ENCODE assay signal across 21 cellular contexts in the genomic region with DNA sequence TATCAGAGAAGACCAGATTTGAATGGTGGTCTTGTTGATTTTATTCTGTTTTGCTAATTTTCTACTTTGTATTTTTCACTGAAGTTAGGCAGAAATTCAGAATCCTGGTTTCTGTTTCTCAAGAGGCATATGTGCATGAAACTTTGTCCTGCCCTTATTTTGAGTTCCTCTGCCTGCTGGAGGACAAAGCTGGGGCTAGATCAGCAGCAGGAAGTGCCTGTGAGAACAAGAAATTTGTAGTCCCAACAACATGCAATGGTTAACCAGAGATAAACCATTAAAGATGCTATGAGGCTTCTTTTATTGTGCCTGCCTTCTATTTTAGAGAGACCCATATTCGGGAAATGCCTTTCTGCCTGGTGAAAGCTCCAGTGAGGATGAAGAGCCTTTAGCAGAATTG. TPM values are rescaled to one million over a fixed set of nuclear protein-coding genes. Genes with fewer than 3 reads are reported as not detected.
DNase-seq lines count a peak whose midpoint lies in the region; ATAC-seq, FAIRE-seq and TF ChIP-seq lines count a peak whose summit lies in the region.
"Had no signal": no experiment of that assay in that cellular context is flagged by ENCODE, and none has a peak within 500 bp of the region (broad histone marks: within the 10 kb centered on the region; RNA-seq: fewer than 3 reads in every experiment).

No MANE protein-coding gene starts in this region.

- H3K36me3 ChIP-seq in endothelial cell of umbilical vein (ENCODE audit: control insufficient read depth in 2 of 2, extremely low read depth in 1 of 2, insufficient read depth in 2 of 2, low read length in 2 of 2) = no peaks in the 10 kb centered on the region
- H3K36me3 ChIP-seq in osteoblast (ENCODE audit: insufficient read depth, low read length) = no peaks in the 10 kb centered on the region
- H3K36me3 ChIP-seq in vagina = no peaks in the 10 kb centered on the region
- H3K36me3 ChIP-seq: BE2C, Peyer's patch had no signal

- H3K4me3 ChIP-seq in endothelial cell of umbilical vein (replicated peaks in 1 of 3; ENCODE audit: insufficient read depth in 1 of 3, low read depth in 1 of 3, low read length in 3 of 3) (no peak overlapping the region), osteoblast (ENCODE audit: insufficient read depth, low read length) (no peak overlapping the region), vagina (no peak overlapping the region)
- H3K4me3 ChIP-seq: Peyer's patch had no signal

- POLR2A ChIA-PET in endothelial cell of umbilical vein (lab: Charles Lee) = no interaction called here

- H2AFZ ChIP-seq in endothelial cell of umbilical vein (ENCODE audit: low read depth, low read length) = no peak overlapping the region
- H2AFZ ChIP-seq in osteoblast (ENCODE audit: low read length) = peak overlapping the region; percentile 2

- dilution Hi-C loops in endothelial cell of umbilical vein (cut with MboI; ENCODE audit: extremely low pct_ligation_motif_present, low sequenced_read_pairs) = no loop called here

- intact Hi-C loops in endothelial cell of umbilical vein (cut with micrococcal nuclease) = no loop called here
- intact Hi-C loops in vagina (cut with DNase I) = no loop called here

- H3K27me3 ChIP-seq in endothelial cell of umbilical vein (ENCODE audit: control insufficient read depth in 2 of 2, insufficient read depth in 2 of 2, low read length in 2 of 2) (peaks cover 0 to 5% of the 10 kb centered on the region in 2 experiments), osteoblast (ENCODE audit: insufficient read depth, low read length) (no peaks in the 10 kb centered on the region), vagina (no peaks in the 10 kb centered on the region)
- H3K27me3 ChIP-seq: Peyer's patch had no signal

- H3K27ac ChIP-seq in endothelial cell of umbilical vein (ENCODE audit: insufficient read depth, low read depth, low read length) (no peak overlapping the region), osteoblast (ENCODE audit: low read depth, low read length) (no peak overlapping the region), vagina (no peak overlapping the region)
- H3K27ac ChIP-seq: KMS-11, Peyer's patch had no signal

- no peaks in the 10 kb centered on the region for H3K4me1 Mint-ChIP-seq in glutamatergic neuron (ENCODE audit: low read depth, unreplicated experiment)

- FAIRE-seq in endothelial cell of umbilical vein (lab: Jason Lieb, UNC) = peak; percentile 12

- H3K9me3 ChIP-seq in endothelial cell of umbilical vein (replicated peaks; ENCODE audit: control insufficient read depth, insufficient read depth, low read length) (no peaks in the 10 kb centered on the region), osteoblast (ENCODE audit: low read depth, low read length) (no peaks in the 10 kb centered on the region), vagina (no peaks in the 10 kb centered on the region)
- H3K9me3 ChIP-seq: BE2C, Peyer's patch had no signal

- no peaks in the 10 kb centered on the region for H3K36me3 Mint-ChIP-seq in glutamatergic neuron (ENCODE audit: unreplicated experiment)

- H3K9me3 Mint-ChIP-seq in glutamatergic neuron (ENCODE audit: unreplicated experiment) = no peaks in the 10 kb centered on the region

- H3K27me3 Mint-ChIP-seq in glutamatergic neuron (ENCODE audit: unreplicated experiment) = no peaks in the 10 kb centered on the region

- CTCF ChIA-PET in endothelial cell of umbilical vein (lab: Charles Lee) = interaction anchor here (1.1 to 2.0 kb wide), 3 partner anchors 22 to 88 kb away, joined by 3 to 6 read pairs (median 5); no protein-coding TSS in a partner anchor

- no peaks in the 10 kb centered on the region for H4K20me1 ChIP-seq in endothelial cell of umbilical vein (replicated peaks; ENCODE audit: control insufficient read depth, extremely low read depth, insufficient read depth, low read length)
- H4K20me1 ChIP-seq in osteoblast (ENCODE audit: insufficient read depth, low read length) = no peaks in the 10 kb centered on the region

- BruUV-seq in endothelial cell of umbilical vein (replicated peaks; lab: Mats Ljungman, UMichigan) = no TSS peak

- TF ChIP-seq POLR2A in endothelial cell of umbilical vein (IDR thresholded peaks at IDR 0.05; ENCODE audit: low read depth, low read length) (no peak), vagina (IDR thresholded peaks at IDR 0.05) (no peak)

- DNase-seq in OCI-M1 (lab: John Stamatoyannopoulos, UW) (peak; percentile 35), endothelial cell of umbilical vein (ENCODE audit: low read depth, low spot score) (no peak), osteoblast (ENCODE audit: insufficient read length, low spot score, missing footprints) (no peak), glutamatergic neuron (no peak), vagina (ENCODE audit: extremely low spot score in 2 of 2) (no peak)
- DNase-seq: BE2C; EL; GF-D8; GOT3; HCEC 1CT; NCI-H1694; NCI-H2081; NCI-H2171; NCI-H345; NCI-H524; NCI-H774; NK-92 treated with Interleukin-12 subunit alpha and Interleukin-12 subunit beta, amount 100 ng/mL, for 24 hours; Peyer's patch had no signal

- H3K27ac Mint-ChIP-seq in glutamatergic neuron (ENCODE audit: unreplicated experiment) = no peak overlapping the region

- ATAC-seq in GM21423 (IDR thresholded peaks at IDR 0.05; ENCODE audit: unreplicated experiment) (peak; percentile 64), esophagus mucosa (no peak)

- no peak overlapping the region for H3K4me3 Mint-ChIP-seq in glutamatergic neuron (ENCODE audit: unreplicated experiment)

- no peak overlapping the region for H3K4me2 ChIP-seq in endothelial cell of umbilical vein (ENCODE audit: insufficient read depth, low read length)
- H3K4me2 ChIP-seq in osteoblast (ENCODE audit: insufficient read depth, low read length) = no peak overlapping the region
- H3K4me2 ChIP-seq: KMS-11 had no signal

- H3K9me1 ChIP-seq in endothelial cell of umbilical vein (replicated peaks; ENCODE audit: control insufficient read depth, extremely low read depth, insufficient read depth, low read length) = no peaks in the 10 kb centered on the region

- H3K9ac ChIP-seq in endothelial cell of umbilical vein (replicated peaks; ENCODE audit: extremely low read depth, insufficient read depth, low read length) = no peak overlapping the region
- H3K9ac ChIP-seq: KMS-11 had no signal

- H3K4me1 ChIP-seq in endothelial cell of umbilical vein (ENCODE audit: control insufficient read depth, extremely low read depth, insufficient read depth, low read length) (no peaks in the 10 kb centered on the region), osteoblast (ENCODE audit: insufficient read depth, low read length) (no peaks in the 10 kb centered on the region), vagina (no peaks in the 10 kb centered on the region)
- H3K4me1 ChIP-seq: BE2C, Peyer's patch had no signal

- no peaks in the 10 kb centered on the region for H3K79me2 ChIP-seq in endothelial cell of umbilical vein (ENCODE audit: control insufficient read depth, insufficient read depth, low read length)
- H3K79me2 ChIP-seq in osteoblast (ENCODE audit: insufficient read depth, low read length) = no peaks in the 10 kb centered on the region

- TF ChIP-seq CTCF in endothelial cell of umbilical vein (IDR thresholded peaks at IDR 0.05; ENCODE audit: extremely low read depth in 1 of 2, insufficient read depth in 1 of 2, low read depth in 1 of 2, low read length in 2 of 2) (no peak), osteoblast (IDR thresholded peaks at IDR 0.05; ENCODE audit: extremely low read depth, low read depth, low read length) (no peak), glutamatergic neuron (IDR thresholded peaks at IDR 0.05; ENCODE audit: partially characterized antibody, unreplicated experiment) (no peak), vagina (IDR thresholded peaks at IDR 0.05) (no peak)

TF ChIP-seq in endothelial cell of umbilical vein, 7 proteins besides CTCF, POLR2A, EP300 and RAD21:
- TF ChIP-seq, protein P1, sequence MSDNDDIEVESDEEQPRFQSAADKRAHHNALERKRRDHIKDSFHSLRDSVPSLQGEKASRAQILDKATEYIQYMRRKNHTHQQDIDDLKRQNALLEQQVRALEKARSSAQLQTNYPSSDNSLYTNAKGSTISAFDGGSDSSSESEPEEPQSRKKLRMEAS (IDR thresholded peaks at IDR 0.05; ENCODE audit: insufficient read depth, insufficient read length) = no peak
- TF ChIP-seq MYC (IDR thresholded peaks at IDR 0.05; ENCODE audit: low read depth, low read length) (no peak), FOS (IDR thresholded peaks at IDR 0.05; ENCODE audit: borderline replicate concordance, insufficient read depth, low read length) (no peak), GATA2 (IDR thresholded peaks at IDR 0.05; ENCODE audit: insufficient read depth, insufficient read length, low read depth, low read length) (no peak), EZH2 (IDR thresholded peaks at IDR 0.05; ENCODE audit: borderline replicate concordance, low read depth, low read length, severe bottlenecking) (no peak), JUN (IDR thresholded peaks at IDR 0.05; ENCODE audit: borderline replicate concordance, insufficient read depth, insufficient read length, low read depth) (no peak), POLR2AphosphoS5 (IDR thresholded peaks at IDR 0.05; ENCODE audit: insufficient read depth, low read depth, low read length) (no peak)
TF ChIP-seq in endothelial cell of umbilical vein: peak in this region for 0.

RNA-seq across cellular contexts. Expression of a gene that starts 37.1 kb away (rescaled TPM):
- total RNA-seq in endothelial cell of umbilical vein (0.35 and 0.66 TPM in 2 replicates), osteoblast (22.4 and 23.6 TPM in 2 replicates), glutamatergic neuron (ENCODE audit: unreplicated experiment) (1.2 TPM), vagina (1.5 TPM), esophagus mucosa (0.16 TPM)
- polyA plus RNA-seq in endothelial cell of umbilical vein = 0.13 and 0.15 TPM in 2 replicates
- 0.37 and 0.38 TPM in 2 replicates for polyA plus RNA-seq in endothelial cell of umbilical vein (2011; cell fraction: cytosol; rRNA removed)
- 0.40 and 0.43 TPM in 2 replicates for polyA plus RNA-seq in endothelial cell of umbilical vein (2011; cell fraction: nucleus; rRNA removed)
- polyA plus RNA-seq in endothelial cell of umbilical vein (2012) = 1.1 and 1.4 TPM in 2 replicates
- polyA minus RNA-seq in endothelial cell of umbilical vein = not detected in 2 replicates
- polyA minus RNA-seq in endothelial cell of umbilical vein (2011; cell fraction: cytosol; rRNA and poly(A)+ RNA removed) = 0.31 TPM
- 0.14 TPM in 1 of 2 replicates, not detected in the other for polyA minus RNA-seq in endothelial cell of umbilical vein (2011; cell fraction: nucleus; rRNA and poly(A)+ RNA removed)
- total RNA-seq: Peyer's patch had no signal

RNA-seq across cellular contexts. Expression of a gene that starts 54.4 kb away (rescaled TPM):
- total RNA-seq in endothelial cell of umbilical vein (14.0 and 15.7 TPM in 2 replicates), osteoblast (17.4 and 20.0 TPM in 2 replicates), glutamatergic neuron (ENCODE audit: unreplicated experiment) (31.3 TPM), vagina (6.6 TPM), esophagus mucosa (5.9 TPM)
- polyA plus RNA-seq in endothelial cell of umbilical vein = 1.1 and 1.7 TPM in 2 replicates
- polyA plus RNA-seq in endothelial cell of umbilical vein (2011; cell fraction: cytosol; rRNA removed) = 2.8 and 3.6 TPM in 2 replicates
- 2.2 and 3.8 TPM in 2 replicates for polyA plus RNA-seq in endothelial cell of umbilical vein (2011; cell fraction: nucleus; rRNA removed)
- 7.7 and 11.1 TPM in 2 replicates for polyA plus RNA-seq in endothelial cell of umbilical vein (2012)
- 1.5 and 2.5 TPM in 2 replicates for polyA minus RNA-seq in endothelial cell of umbilical vein
- 4.0 TPM for polyA minus RNA-seq in endothelial cell of umbilical vein (2011; cell fraction: cytosol; rRNA and poly(A)+ RNA removed)
- 3.9 and 4.8 TPM in 2 replicates for polyA minus RNA-seq in endothelial cell of umbilical vein (2011; cell fraction: nucleus; rRNA and poly(A)+ RNA removed)
